In the genomic region with DNA sequence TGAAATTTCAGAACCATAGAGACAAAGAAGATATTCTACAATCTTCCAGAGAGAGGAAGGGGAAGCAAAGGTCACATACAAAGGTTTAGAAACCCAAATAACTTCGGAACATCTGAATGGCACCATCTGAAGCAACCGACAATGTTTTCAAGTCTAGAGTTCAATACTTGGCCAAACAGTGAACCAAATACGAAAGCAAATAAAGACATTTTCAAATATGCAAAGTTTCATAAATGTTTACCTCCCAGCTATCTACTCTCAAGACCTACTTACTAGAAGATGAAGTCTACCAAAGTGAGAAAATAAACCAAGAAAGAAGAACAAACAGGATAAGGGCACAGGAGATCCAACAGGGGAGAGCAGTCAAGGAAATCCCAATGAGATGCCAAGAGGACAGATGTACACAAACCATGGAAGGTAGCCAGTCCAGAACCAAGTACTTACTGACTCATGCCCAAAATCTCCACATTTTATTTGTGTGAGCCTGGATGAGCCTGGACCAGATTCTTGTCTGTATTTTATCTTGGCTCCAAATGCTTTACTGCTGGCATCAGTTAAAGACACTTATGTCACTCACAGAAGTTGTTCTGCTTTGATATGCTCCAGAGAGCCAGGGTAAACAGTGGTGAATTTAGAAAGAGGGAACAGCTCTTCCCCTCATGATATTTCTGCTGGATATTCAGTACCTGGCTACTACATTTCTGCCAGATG, we compare ENCODE assay signal across 1 cellular context.
TF ChIP-seq lines count a peak whose summit lies in the region.
"Not testable (repeated sequence)": the region's sequence is repeated elsewhere in the genome, so short reads cannot be mapped to it uniquely, and the experiment has no call there.

No MANE protein-coding gene starts in this region.

TF ChIP-seq in HepG2, 621 proteins besides CTCF, POLR2A, EP300 and RAD21 (continued from another document and continues in another):
- 0 out of 2 replicates have a peak, but pooled peaks have one; percentile 44 for TF ChIP-seq GATAD1 (CRISPR knock-in tag; IDR thresholded peaks at IDR 0.05)
- TF ChIP-seq, protein P1, sequence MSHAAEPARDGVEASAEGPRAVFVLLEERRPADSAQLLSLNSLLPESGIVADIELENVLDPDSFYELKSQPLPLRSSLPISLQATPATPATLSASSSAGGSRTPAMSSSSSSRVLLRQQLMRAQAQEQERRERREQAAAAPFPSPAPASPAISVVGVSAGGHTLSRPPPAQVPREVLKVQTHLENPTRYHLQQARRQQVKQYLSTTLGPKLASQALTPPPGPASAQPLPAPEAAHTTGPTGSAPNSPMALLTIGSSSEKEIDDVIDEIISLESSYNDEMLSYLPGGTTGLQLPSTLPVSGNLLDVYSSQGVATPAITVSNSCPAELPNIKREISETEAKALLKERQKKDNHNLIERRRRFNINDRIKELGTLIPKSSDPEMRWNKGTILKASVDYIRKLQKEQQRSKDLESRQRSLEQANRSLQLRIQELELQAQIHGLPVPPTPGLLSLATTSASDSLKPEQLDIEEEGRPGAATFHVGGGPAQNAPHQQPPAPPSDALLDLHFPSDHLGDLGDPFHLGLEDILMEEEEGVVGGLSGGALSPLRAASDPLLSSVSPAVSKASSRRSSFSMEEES (CRISPR knock-in tag; IDR thresholded peaks at IDR 0.05): peak; percentile 63; the same call in 1 of the 2 replicates
- TF ChIP-seq, protein P2, sequence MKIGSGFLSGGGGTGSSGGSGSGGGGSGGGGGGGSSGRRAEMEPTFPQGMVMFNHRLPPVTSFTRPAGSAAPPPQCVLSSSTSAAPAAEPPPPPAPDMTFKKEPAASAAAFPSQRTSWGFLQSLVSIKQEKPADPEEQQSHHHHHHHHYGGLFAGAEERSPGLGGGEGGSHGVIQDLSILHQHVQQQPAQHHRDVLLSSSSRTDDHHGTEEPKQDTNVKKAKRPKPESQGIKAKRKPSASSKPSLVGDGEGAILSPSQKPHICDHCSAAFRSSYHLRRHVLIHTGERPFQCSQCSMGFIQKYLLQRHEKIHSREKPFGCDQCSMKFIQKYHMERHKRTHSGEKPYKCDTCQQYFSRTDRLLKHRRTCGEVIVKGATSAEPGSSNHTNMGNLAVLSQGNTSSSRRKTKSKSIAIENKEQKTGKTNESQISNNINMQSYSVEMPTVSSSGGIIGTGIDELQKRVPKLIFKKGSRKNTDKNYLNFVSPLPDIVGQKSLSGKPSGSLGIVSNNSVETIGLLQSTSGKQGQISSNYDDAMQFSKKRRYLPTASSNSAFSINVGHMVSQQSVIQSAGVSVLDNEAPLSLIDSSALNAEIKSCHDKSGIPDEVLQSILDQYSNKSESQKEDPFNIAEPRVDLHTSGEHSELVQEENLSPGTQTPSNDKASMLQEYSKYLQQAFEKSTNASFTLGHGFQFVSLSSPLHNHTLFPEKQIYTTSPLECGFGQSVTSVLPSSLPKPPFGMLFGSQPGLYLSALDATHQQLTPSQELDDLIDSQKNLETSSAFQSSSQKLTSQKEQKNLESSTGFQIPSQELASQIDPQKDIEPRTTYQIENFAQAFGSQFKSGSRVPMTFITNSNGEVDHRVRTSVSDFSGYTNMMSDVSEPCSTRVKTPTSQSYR (CRISPR knock-in tag; IDR thresholded peaks at IDR 0.05; ENCODE audit: borderline replicate concordance): peak; percentile 27; the same call in 1 of the 2 replicates
- TF ChIP-seq ASH2L (IDR thresholded peaks at IDR 0.05; ENCODE audit: insufficient read length, low read depth, low read length): peak; percentile 77
- TF ChIP-seq, protein P3, sequence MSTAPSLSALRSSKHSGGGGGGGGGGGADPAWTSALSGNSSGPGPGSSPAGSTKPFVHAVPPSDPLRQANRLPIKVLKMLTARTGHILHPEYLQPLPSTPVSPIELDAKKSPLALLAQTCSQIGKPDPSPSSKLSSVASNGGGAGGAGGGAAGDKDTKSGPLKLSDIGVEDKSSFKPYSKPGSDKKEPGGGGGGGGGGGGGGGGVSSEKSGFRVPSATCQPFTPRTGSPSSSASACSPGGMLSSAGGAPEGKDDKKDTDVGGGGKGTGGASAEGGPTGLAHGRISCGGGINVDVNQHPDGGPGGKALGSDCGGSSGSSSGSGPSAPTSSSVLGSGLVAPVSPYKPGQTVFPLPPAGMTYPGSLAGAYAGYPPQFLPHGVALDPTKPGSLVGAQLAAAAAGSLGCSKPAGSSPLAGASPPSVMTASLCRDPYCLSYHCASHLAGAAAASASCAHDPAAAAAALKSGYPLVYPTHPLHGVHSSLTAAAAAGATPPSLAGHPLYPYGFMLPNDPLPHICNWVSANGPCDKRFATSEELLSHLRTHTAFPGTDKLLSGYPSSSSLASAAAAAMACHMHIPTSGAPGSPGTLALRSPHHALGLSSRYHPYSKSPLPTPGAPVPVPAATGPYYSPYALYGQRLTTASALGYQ (CRISPR knock-in tag; IDR thresholded peaks at IDR 0.05): peak; percentile 69
- peak; percentile 86 for TF ChIP-seq FOXO1 (CRISPR knock-in tag; IDR thresholded peaks at IDR 0.05)
- TF ChIP-seq, protein P4, sequence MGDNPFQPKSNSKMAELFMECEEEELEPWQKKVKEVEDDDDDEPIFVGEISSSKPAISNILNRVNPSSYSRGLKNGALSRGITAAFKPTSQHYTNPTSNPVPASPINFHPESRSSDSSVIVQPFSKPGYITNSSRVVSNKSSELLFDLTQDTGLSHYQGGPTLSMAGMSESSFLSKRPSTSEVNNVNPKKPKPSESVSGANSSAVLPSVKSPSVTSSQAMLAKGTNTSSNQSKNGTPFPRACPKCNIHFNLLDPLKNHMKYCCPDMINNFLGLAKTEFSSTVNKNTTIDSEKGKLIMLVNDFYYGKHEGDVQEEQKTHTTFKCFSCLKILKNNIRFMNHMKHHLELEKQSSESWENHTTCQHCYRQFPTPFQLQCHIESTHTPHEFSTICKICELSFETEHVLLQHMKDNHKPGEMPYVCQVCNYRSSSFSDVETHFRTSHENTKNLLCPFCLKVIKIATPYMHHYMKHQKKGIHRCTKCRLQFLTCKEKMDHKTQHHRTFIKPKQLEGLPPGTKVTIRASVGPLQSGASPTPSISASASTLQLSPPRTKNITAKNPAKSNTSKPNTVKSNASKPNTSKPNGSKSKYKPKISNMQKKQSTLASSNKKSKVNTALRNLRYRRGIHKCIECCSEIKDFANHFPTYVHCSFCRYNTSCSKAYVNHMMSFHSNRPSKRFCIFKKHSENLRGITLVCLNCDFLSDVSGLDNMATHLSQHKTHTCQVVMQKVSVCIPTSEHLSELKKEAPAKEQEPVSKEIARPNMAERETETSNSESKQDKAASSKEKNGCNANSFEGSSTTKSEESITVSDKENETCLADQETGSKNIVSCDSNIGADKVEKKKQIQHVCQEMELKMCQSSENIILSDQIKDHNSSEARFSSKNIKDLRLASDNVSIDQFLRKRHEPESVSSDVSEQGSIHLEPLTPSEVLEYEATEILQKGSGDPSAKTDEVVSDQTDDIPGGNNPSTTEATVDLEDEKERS (CRISPR knock-in tag; IDR thresholded peaks at IDR 0.05): peak; percentile 45; the same call in 1 of the 2 replicates
- TF ChIP-seq GATAD2A (CRISPR knock-in tag; IDR thresholded peaks at IDR 0.05): peak; percentile 89
- peak; percentile 68; the same call in 1 of the 2 replicates for TF ChIP-seq RCOR2 (CRISPR knock-in tag; IDR thresholded peaks at IDR 0.05)
- peak; percentile 61; the same call in 1 of the 2 replicates for TF ChIP-seq SIX1 (CRISPR knock-in tag; IDR thresholded peaks at IDR 0.05; ENCODE audit: borderline replicate concordance)
- peak; percentile 24 for TF ChIP-seq TBL1XR1 (IDR thresholded peaks at IDR 0.05; ENCODE audit: borderline replicate concordance, low read length, partially characterized antibody)
- TF ChIP-seq MIXL1 (CRISPR knock-in tag; IDR thresholded peaks at IDR 0.05): peak; percentile 73; the same call in 1 of the 2 replicates
- TF ChIP-seq NR2F2 (IDR thresholded peaks at IDR 0.05; ENCODE audit: borderline replicate concordance, low read depth): peak; percentile 81
- TF ChIP-seq, protein P5, sequence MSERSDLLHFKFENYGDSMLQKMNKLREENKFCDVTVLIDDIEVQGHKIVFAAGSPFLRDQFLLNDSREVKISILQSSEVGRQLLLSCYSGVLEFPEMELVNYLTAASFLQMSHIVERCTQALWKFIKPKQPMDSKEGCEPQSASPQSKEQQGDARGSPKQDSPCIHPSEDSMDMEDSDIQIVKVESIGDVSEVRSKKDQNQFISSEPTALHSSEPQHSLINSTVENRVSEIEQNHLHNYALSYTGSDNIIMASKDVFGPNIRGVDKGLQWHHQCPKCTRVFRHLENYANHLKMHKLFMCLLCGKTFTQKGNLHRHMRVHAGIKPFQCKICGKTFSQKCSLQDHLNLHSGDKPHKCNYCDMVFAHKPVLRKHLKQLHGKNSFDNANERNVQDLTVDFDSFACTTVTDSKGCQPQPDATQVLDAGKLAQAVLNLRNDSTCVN (CRISPR knock-in tag; IDR thresholded peaks at IDR 0.05; ENCODE audit: borderline replicate concordance): peak; percentile 88
- peak; percentile 82 for TF ChIP-seq RXRB (CRISPR knock-in tag; IDR thresholded peaks at IDR 0.05; ENCODE audit: borderline replicate concordance)
- TF ChIP-seq EHMT2 (IDR thresholded peaks at IDR 0.05; ENCODE audit: borderline replicate concordance, low read depth, low read length): peak; percentile 66; the same call in 1 of the 2 replicates
- TF ChIP-seq ZNF644 (CRISPR knock-in tag; IDR thresholded peaks at IDR 0.05; ENCODE audit: low read depth): peak; percentile 65; the same call in 1 of the 2 replicates
- TF ChIP-seq ZNF331 (CRISPR knock-in tag; IDR thresholded peaks at IDR 0.05): peak; percentile 63
- TF ChIP-seq SIX4 (CRISPR knock-in tag; IDR thresholded peaks at IDR 0.05): peak; percentile 39; the same call in 1 of the 2 replicates
- TF ChIP-seq CREM (IDR thresholded peaks at IDR 0.05): peak; percentile 89
- not testable (repeated sequence) for TF ChIP-seq CREM (CRISPR knock-in tag; IDR thresholded peaks at IDR 0.05)
- peak; percentile 51 for TF ChIP-seq FOSL2 (CRISPR knock-in tag; IDR thresholded peaks at IDR 0.05)
- TF ChIP-seq FOXA3 (CRISPR knock-in tag; IDR thresholded peaks at IDR 0.05): peak; percentile 88
- TF ChIP-seq, protein P6, sequence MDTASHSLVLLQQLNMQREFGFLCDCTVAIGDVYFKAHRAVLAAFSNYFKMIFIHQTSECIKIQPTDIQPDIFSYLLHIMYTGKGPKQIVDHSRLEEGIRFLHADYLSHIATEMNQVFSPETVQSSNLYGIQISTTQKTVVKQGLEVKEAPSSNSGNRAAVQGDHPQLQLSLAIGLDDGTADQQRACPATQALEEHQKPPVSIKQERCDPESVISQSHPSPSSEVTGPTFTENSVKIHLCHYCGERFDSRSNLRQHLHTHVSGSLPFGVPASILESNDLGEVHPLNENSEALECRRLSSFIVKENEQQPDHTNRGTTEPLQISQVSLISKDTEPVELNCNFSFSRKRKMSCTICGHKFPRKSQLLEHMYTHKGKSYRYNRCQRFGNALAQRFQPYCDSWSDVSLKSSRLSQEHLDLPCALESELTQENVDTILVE (CRISPR knock-in tag; IDR thresholded peaks at IDR 0.05): peak; percentile 35; the same call in 1 of the 2 replicates
- TF ChIP-seq, protein P7, sequence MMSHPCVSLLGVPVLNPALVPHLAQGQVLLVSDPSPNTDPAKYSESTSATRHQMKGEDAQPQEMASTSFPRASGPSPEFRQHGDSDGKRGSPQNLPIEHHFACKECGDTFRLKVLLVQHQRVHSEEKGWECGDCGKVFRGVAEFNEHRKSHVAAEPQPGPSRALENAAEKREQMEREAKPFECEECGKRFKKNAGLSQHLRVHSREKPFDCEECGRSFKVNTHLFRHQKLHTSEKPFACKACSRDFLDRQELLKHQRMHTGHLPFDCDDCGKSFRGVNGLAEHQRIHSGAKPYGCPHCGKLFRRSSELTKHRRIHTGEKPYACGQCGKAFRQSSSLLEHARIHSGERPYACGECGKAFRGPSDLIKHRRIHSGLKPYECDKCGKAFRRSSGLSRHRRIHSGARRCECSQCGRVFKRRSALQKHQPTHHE (CRISPR knock-in tag; IDR thresholded peaks at IDR 0.05; ENCODE audit: borderline replicate concordance): peak; percentile 22; the same call in 1 of the 2 replicates
- peak; percentile 87 for TF ChIP-seq HNF4G (IDR thresholded peaks at IDR 0.05; ENCODE audit: borderline replicate concordance, low read depth, low read length)
- 0 out of 2 replicates have a peak, but pooled peaks have one; percentile 33 for TF ChIP-seq HNF4G (CRISPR knock-in tag; IDR thresholded peaks at IDR 0.05; ENCODE audit: borderline replicate concordance, low read depth)
- TF ChIP-seq, protein P8, sequence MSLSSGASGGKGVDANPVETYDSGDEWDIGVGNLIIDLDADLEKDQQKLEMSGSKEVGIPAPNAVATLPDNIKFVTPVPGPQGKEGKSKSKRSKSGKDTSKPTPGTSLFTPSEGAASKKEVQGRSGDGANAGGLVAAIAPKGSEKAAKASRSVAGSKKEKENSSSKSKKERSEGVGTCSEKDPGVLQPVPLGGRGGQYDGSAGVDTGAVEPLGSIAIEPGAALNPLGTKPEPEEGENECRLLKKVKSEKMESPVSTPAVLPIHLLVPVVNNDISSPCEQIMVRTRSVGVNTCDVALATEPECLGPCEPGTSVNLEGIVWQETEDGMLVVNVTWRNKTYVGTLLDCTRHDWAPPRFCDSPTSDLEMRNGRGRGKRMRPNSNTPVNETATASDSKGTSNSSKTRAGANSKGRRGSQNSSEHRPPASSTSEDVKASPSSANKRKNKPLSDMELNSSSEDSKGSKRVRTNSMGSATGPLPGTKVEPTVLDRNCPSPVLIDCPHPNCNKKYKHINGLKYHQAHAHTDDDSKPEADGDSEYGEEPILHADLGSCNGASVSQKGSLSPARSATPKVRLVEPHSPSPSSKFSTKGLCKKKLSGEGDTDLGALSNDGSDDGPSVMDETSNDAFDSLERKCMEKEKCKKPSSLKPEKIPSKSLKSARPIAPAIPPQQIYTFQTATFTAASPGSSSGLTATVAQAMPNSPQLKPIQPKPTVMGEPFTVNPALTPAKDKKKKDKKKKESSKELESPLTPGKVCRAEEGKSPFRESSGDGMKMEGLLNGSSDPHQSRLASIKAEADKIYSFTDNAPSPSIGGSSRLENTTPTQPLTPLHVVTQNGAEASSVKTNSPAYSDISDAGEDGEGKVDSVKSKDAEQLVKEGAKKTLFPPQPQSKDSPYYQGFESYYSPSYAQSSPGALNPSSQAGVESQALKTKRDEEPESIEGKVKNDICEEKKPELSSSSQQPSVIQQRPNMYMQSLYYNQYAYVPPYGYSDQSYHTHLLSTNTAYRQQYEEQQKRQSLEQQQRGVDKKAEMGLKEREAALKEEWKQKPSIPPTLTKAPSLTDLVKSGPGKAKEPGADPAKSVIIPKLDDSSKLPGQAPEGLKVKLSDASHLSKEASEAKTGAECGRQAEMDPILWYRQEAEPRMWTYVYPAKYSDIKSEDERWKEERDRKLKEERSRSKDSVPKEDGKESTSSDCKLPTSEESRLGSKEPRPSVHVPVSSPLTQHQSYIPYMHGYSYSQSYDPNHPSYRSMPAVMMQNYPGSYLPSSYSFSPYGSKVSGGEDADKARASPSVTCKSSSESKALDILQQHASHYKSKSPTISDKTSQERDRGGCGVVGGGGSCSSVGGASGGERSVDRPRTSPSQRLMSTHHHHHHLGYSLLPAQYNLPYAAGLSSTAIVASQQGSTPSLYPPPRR (CRISPR knock-in tag; IDR thresholded peaks at IDR 0.05; ENCODE audit: borderline replicate concordance): peak; percentile 52; the same call in 1 of the 2 replicates
- TF ChIP-seq ZNF317 (CRISPR knock-in tag; IDR thresholded peaks at IDR 0.05): 0 out of 2 replicates have a peak, but pooled peaks have one; percentile 14
- TF ChIP-seq ZMYM4 (CRISPR knock-in tag; IDR thresholded peaks at IDR 0.05): peak; percentile 58
- TF ChIP-seq ZNF12 (CRISPR knock-in tag; IDR thresholded peaks at IDR 0.05): peak; percentile 39; the same call in 1 of the 2 replicates
- peak; percentile 51; the same call in 1 of the 2 replicates for TF ChIP-seq REPIN1 (CRISPR knock-in tag; IDR thresholded peaks at IDR 0.05; ENCODE audit: borderline replicate concordance, low read depth)
- 0 out of 2 replicates have a peak, but pooled peaks have one; percentile 27 for TF ChIP-seq TP53 (CRISPR knock-in tag; conservative IDR thresholded peaks at IDR 0.05)
- peak; percentile 88 for TF ChIP-seq TEAD3 (CRISPR knock-in tag; optimal IDR thresholded peaks at IDR 0.05; ENCODE audit: borderline replicate concordance)
- TF ChIP-seq BRD4 (CRISPR knock-in tag; IDR thresholded peaks at IDR 0.05): 0 out of 2 replicates have a peak, but pooled peaks have one; percentile 44
- 0 out of 2 replicates have a peak, but pooled peaks have one; percentile 12 for TF ChIP-seq KLF9 (CRISPR knock-in tag; IDR thresholded peaks at IDR 0.05; ENCODE audit: low read depth)
